21 cellular contexts compared by ENCODE assay signal in the genomic region with DNA sequence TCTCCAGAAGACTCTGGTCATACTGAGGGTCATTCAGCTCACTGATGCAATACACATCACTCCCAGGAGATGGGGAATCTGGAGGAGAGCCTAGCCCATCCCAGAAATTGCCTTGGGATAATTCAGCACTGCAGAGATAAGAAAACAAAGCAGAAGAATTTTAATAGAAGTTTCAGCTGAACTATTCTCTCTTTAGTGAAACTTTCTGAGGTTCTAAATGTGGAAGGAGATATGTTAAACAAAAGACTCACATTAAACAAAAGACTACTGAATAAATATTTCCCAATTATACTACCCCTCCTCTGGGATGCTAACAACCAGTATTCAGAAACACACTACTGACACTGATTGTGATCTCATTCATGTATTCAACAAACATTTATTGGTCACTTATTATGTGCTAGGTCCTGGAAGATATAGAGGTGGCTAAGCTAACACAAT. TPM values are rescaled to one million over a fixed set of nuclear protein-coding genes. Genes with fewer than 3 reads are reported as not detected.
DNase-seq lines count a peak whose midpoint lies in the region; ATAC-seq and TF ChIP-seq lines count a peak whose summit lies in the region.
"Had no signal": no experiment of that assay in that cellular context is flagged by ENCODE, and none has a peak within 500 bp of the region (broad histone marks: within the 10 kb centered on the region; RNA-seq: fewer than 3 reads in every experiment).

No MANE protein-coding gene starts in this region.

- no peaks in the 10 kb centered on the region for H3K27me3 Mint-ChIP-seq in H9 (ENCODE audit: low read depth)
- H3K27me3 Mint-ChIP-seq: activated CD4-positive, alpha-beta T cell treated with anti-CD3 and anti-CD28 coated beads for 36 hours; activated naive CD8-positive, alpha-beta T cell treated with anti-CD3 and anti-CD28 coated beads for 36 hours had no signal

- H3K14ac ChIP-seq in H9 (ENCODE audit: insufficient read depth, low read length) = no peak overlapping the region

- no peak overlapping the region for H3K4me3 Mint-ChIP-seq in H9
- H3K4me3 Mint-ChIP-seq: activated CD4-positive, alpha-beta T cell treated with anti-CD3 and anti-CD28 coated beads for 36 hours; activated naive CD8-positive, alpha-beta T cell treated with anti-CD3 and anti-CD28 coated beads for 36 hours; activated T-helper 1 cell treated with anti-CD3 and anti-CD28 coated beads, Interleukin-12 subunit alpha, Interleukin-12 subunit beta, Interleukin-2, Interleukin-4 antibody, amounts not matched to agents 30 ng/mL and 10 ng/mL and 1 ng/mL, durations not matched to agents 14 hours and 24 hours and 36 hours had no signal

- H3K36me3 ChIP-seq in SK-N-SH (replicated peaks in 1 of 2; ENCODE audit: control insufficient read depth in 1 of 2, insufficient read depth in 2 of 2, low read length in 1 of 2) = peaks cover 4 to 22% of the 10 kb centered on the region in 2 experiments

- no peak overlapping the region for H3K4ac ChIP-seq in H9 (ENCODE audit: low read depth, low read length)

- TF ChIP-seq RAD21 in SK-N-SH (IDR thresholded peaks at IDR 0.05; ENCODE audit: low read length) = no peak

- no peaks in the 10 kb centered on the region for H3K27me3 ChIP-seq in SK-N-SH (ENCODE audit: insufficient read depth)
- no peaks in the 10 kb centered on the region for H3K27me3 ChIP-seq in foreskin keratinocyte
- H3K27me3 ChIP-seq in H9 (ENCODE audit: insufficient read depth, low read length) = no peaks in the 10 kb centered on the region
- H3K27me3 ChIP-seq: brain microvascular endothelial cell, right atrium auricular region had no signal

- H3K4me3 ChIP-seq in SK-N-SH (ENCODE audit: low read depth in 2 of 2, low read length in 1 of 2) = no peak overlapping the region
- H3K4me3 ChIP-seq: GM12878, lower lobe of right lung, right atrium auricular region had no signal

- ATAC-seq in foreskin keratinocyte (no peak), GM21576 (IDR thresholded peaks at IDR 0.05; ENCODE audit: unreplicated experiment) (no peak)
- ATAC-seq: activated CD4-positive, alpha-beta T cell treated with anti-CD3 and anti-CD28 coated beads for 36 hours; GM12878; lower lobe of right lung had no signal

- H2BK15ac ChIP-seq in H9 (ENCODE audit: low read depth, low read length) = no peak overlapping the region

- H2AK5ac ChIP-seq in H9 (ENCODE audit: insufficient read length, low read length) = no peak overlapping the region

- H3T11ph ChIP-seq in H9 (ENCODE audit: low read length) = no peak overlapping the region

- H3K9me3 Mint-ChIP-seq in H9 = no peaks in the 10 kb centered on the region
- H3K9me3 Mint-ChIP-seq: activated naive CD8-positive, alpha-beta T cell treated with anti-CD3 and anti-CD28 coated beads for 36 hours had no signal

- no peak overlapping the region for H2BK20ac ChIP-seq in H9 (ENCODE audit: low read depth, low read length, poor library complexity, severe bottlenecking)

- H4K8ac ChIP-seq in H9 (replicated peaks; ENCODE audit: insufficient read length, low read depth, low read length) = no peak overlapping the region

- no peaks in the 10 kb centered on the region for H3K4me1 ChIP-seq in SK-N-SH (ENCODE audit: control insufficient read depth in 1 of 2, insufficient read depth in 2 of 2, low read depth in 1 of 2, low read length in 1 of 2)
- H3K4me1 ChIP-seq in foreskin keratinocyte = no peaks in the 10 kb centered on the region
- no peaks in the 10 kb centered on the region for H3K4me1 ChIP-seq in H9 (ENCODE audit: insufficient read depth, low read length)
- H3K4me1 ChIP-seq: lower lobe of right lung, right atrium auricular region had no signal

- H2BK5ac ChIP-seq in H9 (ENCODE audit: insufficient read length, low read length) = no peak overlapping the region

- no peak overlapping the region for H3K23ac ChIP-seq in H9 (ENCODE audit: insufficient read length, low read depth, low read length)

- no peak overlapping the region for H2BK120ac ChIP-seq in H9 (ENCODE audit: low read depth, low read length, poor library complexity, severe bottlenecking)

- no peak overlapping the region for H4K91ac ChIP-seq in H9 (ENCODE audit: insufficient read length, low read depth, low read length)

- DNase-seq in GM03348 (ENCODE audit: low spot score) (peak; percentile 13), SK-N-SH (peak; percentile 11), foreskin keratinocyte (no peak), stromal cell of bone marrow (ENCODE audit: low read depth) (peak; percentile 5), H9 (no peak), AML-193 (lab: John Stamatoyannopoulos, UW) (no peak), UCSD-AML1 (lab: John Stamatoyannopoulos, UW; ENCODE audit: unreplicated experiment) (no peak)
- DNase-seq: activated CD4-positive, alpha-beta T cell treated with anti-CD3 and anti-CD28 coated beads for 36 hours; activated naive CD8-positive, alpha-beta T cell treated with anti-CD3 and anti-CD28 coated beads for 36 hours; brain microvascular endothelial cell; cortex of kidney; hippocampal formation; Kasumi-1; lower lobe of right lung; NCI-H1092 treated with DMSO at 0.1 percent for 48 hours; NCI-H2081 had no signal

- H3K4me2 ChIP-seq in SK-N-SH (no peak overlapping the region), H9 (ENCODE audit: insufficient read depth, insufficient read length, low read length) (no peak overlapping the region)

- no peak overlapping the region for H3K9ac ChIP-seq in SK-N-SH
- no peak overlapping the region for H3K9ac ChIP-seq in H9 (ENCODE audit: extremely low read depth, insufficient read length, low read length)

- peaks cover 0 to 17% (median 2%) of the 10 kb centered on the region in 3 experiments; a peak in 4 of 7 replicates for H3K36me3 Mint-ChIP-seq in H9 (ENCODE audit: insufficient read depth in 1 of 3, low read depth in 3 of 3)

- no peak overlapping the region for H2BK12ac ChIP-seq in H9 (ENCODE audit: insufficient read length, low read depth, low read length)

- no peak overlapping the region for H4K5ac ChIP-seq in H9 (ENCODE audit: insufficient read length, low read depth, low read length)

- H3K9me3 ChIP-seq in SK-N-SH (no peaks in the 10 kb centered on the region), H9 (ENCODE audit: control insufficient read depth, low read depth, low read length) (no peaks in the 10 kb centered on the region)
- H3K9me3 ChIP-seq: lower lobe of right lung, right atrium auricular region had no signal

- H3K27ac Mint-ChIP-seq in H9 = peak overlapping the region in 1 of 3 experiments; percentile 22; a peak in 1 of 7 replicates
- H3K27ac Mint-ChIP-seq: activated CD4-positive, alpha-beta T cell treated with anti-CD3 and anti-CD28 coated beads for 36 hours; activated naive CD8-positive, alpha-beta T cell treated with anti-CD3 and anti-CD28 coated beads for 36 hours; activated T-helper 1 cell treated with anti-CD3 and anti-CD28 coated beads, Interleukin-12 subunit alpha, Interleukin-12 subunit beta, Interleukin-2, Interleukin-4 antibody, amounts not matched to agents 30 ng/mL and 10 ng/mL and 1 ng/mL, durations not matched to agents 14 hours and 24 hours and 36 hours had no signal

- no peak overlapping the region for H2AFZ ChIP-seq in SK-N-SH (ENCODE audit: low read depth)
- H2AFZ ChIP-seq in H9 (ENCODE audit: low read length) = no peak overlapping the region

- no peaks in the 10 kb centered on the region for H3K79me1 ChIP-seq in H9 (ENCODE audit: insufficient read depth, low read depth, low read length, poor library complexity, severe bottlenecking)

- no peak for TF ChIP-seq EP300 in SK-N-SH (IDR thresholded peaks at IDR 0.05; ENCODE audit: borderline replicate concordance in 1 of 2, low read depth in 1 of 2, low read length in 1 of 2)

- no peaks in the 10 kb centered on the region for H3K23me2 ChIP-seq in H9 (ENCODE audit: insufficient read length, low read depth, low read length, poor library complexity, severe bottlenecking)

- H3K9me2 ChIP-seq in SK-N-SH = no peaks in the 10 kb centered on the region

- TF ChIP-seq CTCF in SK-N-SH (IDR thresholded peaks at IDR 0.05) (peak; percentile 32), foreskin keratinocyte (conservative IDR thresholded peaks at IDR 0.05) (peak; percentile 10), H9 (conservative IDR thresholded peaks at IDR 0.05) (no peak)

- H3K27ac ChIP-seq in SK-N-SH (ENCODE audit: low read depth in 2 of 2, low read length in 1 of 2) = no peak overlapping the region
- no peak overlapping the region for H3K27ac ChIP-seq in foreskin keratinocyte
- no peak overlapping the region for H3K27ac ChIP-seq in H9 (ENCODE audit: insufficient read length, low read depth, low read length)
- H3K27ac ChIP-seq: brain microvascular endothelial cell, C4-2B, lower lobe of right lung, right atrium auricular region had no signal

- CTCF ChIA-PET in SK-N-SH (lab: Yijun Ruan, JAX) = no interaction called here

- H3K56ac ChIP-seq in H9 (ENCODE audit: insufficient read length, low read depth, low read length) = no peak overlapping the region

- H3K79me2 ChIP-seq in SK-N-SH (ENCODE audit: insufficient read depth) (no peaks in the 10 kb centered on the region), H9 (ENCODE audit: insufficient read depth, low read length) (no peaks in the 10 kb centered on the region)

- H4K20me1 ChIP-seq in SK-N-SH (ENCODE audit: insufficient read depth) (no peaks in the 10 kb centered on the region), H9 (ENCODE audit: control insufficient read depth, insufficient read depth, insufficient read length) (no peaks in the 10 kb centered on the region)

- no peaks in the 10 kb centered on the region for H3K4me1 Mint-ChIP-seq in H9
- H3K4me1 Mint-ChIP-seq: activated CD4-positive, alpha-beta T cell treated with anti-CD3 and anti-CD28 coated beads for 36 hours; activated naive CD8-positive, alpha-beta T cell treated with anti-CD3 and anti-CD28 coated beads for 36 hours had no signal

- H3F3A ChIP-seq in SK-N-SH (replicated peaks; ENCODE audit: insufficient read depth) = peaks cover 24% of the 10 kb centered on the region

- no peak overlapping the region for H3K18ac ChIP-seq in H9 (ENCODE audit: insufficient read length, low read depth, low read length)

- POLR2A ChIA-PET in SK-N-SH (lab: Yijun Ruan, JAX) = no interaction called here

TF ChIP-seq in SK-N-SH, 30 proteins besides CTCF, POLR2A, EP300 and RAD21 (continues in another document):
- TF ChIP-seq TAF1 (IDR thresholded peaks at IDR 0.05; ENCODE audit: borderline replicate concordance, low read depth, low read length) (no peak), RFX5 (IDR thresholded peaks at IDR 0.05; ENCODE audit: low read length) (no peak), NRF1 (IDR thresholded peaks at IDR 0.05; ENCODE audit: low read depth, low read length) (no peak)

RNA-seq across cellular contexts. Expression of gene C2CD3, which starts 47.8 kb away (rescaled TPM):
- 7.0 and 9.9 TPM in 2 replicates for polyA plus RNA-seq in SK-N-SH (2012; rRNA removed)
- polyA plus RNA-seq in SK-N-SH (2012; cell fraction: cytosol; rRNA removed) = 5.3 and 6.7 TPM in 2 replicates
- 22.3 and 23.4 TPM in 2 replicates for polyA plus RNA-seq in SK-N-SH (2012; cell fraction: nucleus; rRNA removed)
- 12.8 and 14.0 TPM in 2 replicates for total RNA-seq in foreskin keratinocyte
- polyA plus RNA-seq in foreskin keratinocyte = 6.9 and 7.3 TPM in 2 replicates
- total RNA-seq in H9 (2021) = 22.0 and 25.9 TPM in 2 replicates

RNA-seq across cellular contexts. Expression of gene PPME1, which starts 48.1 kb away (rescaled TPM):
- 107 and 109 TPM in 2 replicates for polyA plus RNA-seq in SK-N-SH (2012; rRNA removed)
- polyA plus RNA-seq in SK-N-SH (2012; cell fraction: cytosol; rRNA removed) = 63.2 and 79.8 TPM in 2 replicates
- polyA plus RNA-seq in SK-N-SH (2012; cell fraction: nucleus; rRNA removed) = 91.8 and 122 TPM in 2 replicates
- total RNA-seq in foreskin keratinocyte = 31.3 and 36.1 TPM in 2 replicates
- polyA plus RNA-seq in foreskin keratinocyte = 32.1 and 35.5 TPM in 2 replicates
- 39.4 and 40.7 TPM in 2 replicates for total RNA-seq in H9 (2021)

Comparison
In these comparisons a context has a peak if more than half of its experiments do, and no peak if none do; other contexts are left out.
1. DNase-seq: peak in GM03348 (single experiment), SK-N-SH (single experiment) and stromal cell of bone marrow (single experiment); none in foreskin keratinocyte (0 of 2), H9 (single experiment), AML-193 (0 of 2) and UCSD-AML1 (single experiment).